In the genomic region with DNA sequence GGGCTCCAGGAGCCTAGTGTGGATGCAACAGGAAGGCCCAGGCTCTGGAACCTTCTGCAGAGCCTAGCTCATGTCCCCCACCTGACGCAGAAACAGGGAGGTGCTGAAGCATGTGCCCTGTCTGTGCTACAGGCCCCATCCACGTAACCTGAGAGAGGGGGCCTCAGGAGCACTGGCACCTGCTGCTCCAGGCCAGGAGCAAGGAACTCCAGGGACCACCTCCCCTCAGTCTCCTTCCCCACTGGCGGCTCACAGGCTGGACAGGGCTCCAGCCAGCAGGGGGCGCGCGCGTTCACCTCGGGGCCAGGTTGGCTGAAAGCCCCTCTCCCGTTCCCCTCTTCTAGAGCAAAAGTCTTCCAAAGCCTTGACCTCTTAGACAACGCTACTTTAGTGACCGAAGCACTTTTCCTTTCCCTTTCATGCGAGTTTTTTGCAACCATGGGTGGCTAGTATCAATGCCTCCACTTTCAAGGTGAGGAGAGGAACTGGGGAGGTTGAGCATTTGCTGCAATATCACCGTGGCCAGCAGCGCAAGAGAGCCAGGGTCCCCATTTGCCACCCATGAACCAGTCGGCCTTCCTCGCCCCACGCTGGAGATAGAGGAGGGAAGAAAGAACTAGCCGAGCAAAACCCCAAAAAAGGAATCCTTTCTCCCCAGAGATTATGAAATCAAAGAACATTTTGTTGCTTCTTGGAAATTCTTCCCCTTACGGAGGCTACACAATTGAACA, we compare ENCODE assay signal across 1 cellular context.
TF ChIP-seq lines count a peak whose summit lies in the region.

No MANE protein-coding gene starts in this region.

TF ChIP-seq in HepG2, 621 proteins besides CTCF, POLR2A, EP300 and RAD21 (continued from another document and continues in another):
- TF ChIP-seq ATAD3A (CRISPR knock-in tag; IDR thresholded peaks at IDR 0.05) = no peak
- TF ChIP-seq TSC22D2 (CRISPR knock-in tag; IDR thresholded peaks at IDR 0.05; ENCODE audit: borderline replicate concordance) = peak; percentile 57; the same call in 1 of the 2 replicates
- no peak for TF ChIP-seq MAFK (conservative IDR thresholded peaks at IDR 0.05 in 1 of 2, IDR thresholded peaks at IDR 0.05 in 1 of 2; ENCODE audit: low read length in 2 of 2)
- no peak for TF ChIP-seq FOXA1 (IDR thresholded peaks at IDR 0.05)
- no peak for TF ChIP-seq FOXA1 (CRISPR knock-in tag; IDR thresholded peaks at IDR 0.05)
- TF ChIP-seq BCL6 (CRISPR knock-in tag; IDR thresholded peaks at IDR 0.05) = 0 out of 2 replicates have a peak, but pooled peaks have one; percentile 35
- peak; percentile 42; the same call in 1 of the 2 replicates for TF ChIP-seq ZNF331 (CRISPR knock-in tag; IDR thresholded peaks at IDR 0.05)
- no peak for TF ChIP-seq ZNF143 (CRISPR knock-in tag; IDR thresholded peaks at IDR 0.05)
- TF ChIP-seq ZNF83 (CRISPR knock-in tag; IDR thresholded peaks at IDR 0.05; ENCODE audit: borderline replicate concordance) = no peak
- TF ChIP-seq KMT2B (CRISPR knock-in tag; IDR thresholded peaks at IDR 0.05) = peak; percentile 28; the same call in 1 of the 2 replicates
- TF ChIP-seq PPARG (CRISPR knock-in tag; conservative IDR thresholded peaks at IDR 0.05) = peak; percentile 73
- TF ChIP-seq, protein P1, sequence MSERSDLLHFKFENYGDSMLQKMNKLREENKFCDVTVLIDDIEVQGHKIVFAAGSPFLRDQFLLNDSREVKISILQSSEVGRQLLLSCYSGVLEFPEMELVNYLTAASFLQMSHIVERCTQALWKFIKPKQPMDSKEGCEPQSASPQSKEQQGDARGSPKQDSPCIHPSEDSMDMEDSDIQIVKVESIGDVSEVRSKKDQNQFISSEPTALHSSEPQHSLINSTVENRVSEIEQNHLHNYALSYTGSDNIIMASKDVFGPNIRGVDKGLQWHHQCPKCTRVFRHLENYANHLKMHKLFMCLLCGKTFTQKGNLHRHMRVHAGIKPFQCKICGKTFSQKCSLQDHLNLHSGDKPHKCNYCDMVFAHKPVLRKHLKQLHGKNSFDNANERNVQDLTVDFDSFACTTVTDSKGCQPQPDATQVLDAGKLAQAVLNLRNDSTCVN (CRISPR knock-in tag; IDR thresholded peaks at IDR 0.05; ENCODE audit: borderline replicate concordance) = peak; percentile 83; the same call in 1 of the 2 replicates
- TF ChIP-seq, protein P2, sequence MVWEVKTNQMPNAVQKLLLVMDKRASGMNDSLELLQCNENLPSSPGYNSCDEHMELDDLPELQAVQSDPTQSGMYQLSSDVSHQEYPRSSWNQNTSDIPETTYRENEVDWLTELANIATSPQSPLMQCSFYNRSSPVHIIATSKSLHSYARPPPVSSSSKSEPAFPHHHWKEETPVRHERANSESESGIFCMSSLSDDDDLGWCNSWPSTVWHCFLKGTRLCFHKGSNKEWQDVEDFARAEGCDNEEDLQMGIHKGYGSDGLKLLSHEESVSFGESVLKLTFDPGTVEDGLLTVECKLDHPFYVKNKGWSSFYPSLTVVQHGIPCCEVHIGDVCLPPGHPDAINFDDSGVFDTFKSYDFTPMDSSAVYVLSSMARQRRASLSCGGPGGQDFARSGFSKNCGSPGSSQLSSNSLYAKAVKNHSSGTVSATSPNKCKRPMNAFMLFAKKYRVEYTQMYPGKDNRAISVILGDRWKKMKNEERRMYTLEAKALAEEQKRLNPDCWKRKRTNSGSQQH (CRISPR knock-in tag; IDR thresholded peaks at IDR 0.05; ENCODE audit: low read depth) = peak; percentile 52; the same call in 1 of the 2 replicates
- peak; percentile 36; the same call in 1 of the 2 replicates for TF ChIP-seq HNF4A (CRISPR knock-in tag; IDR thresholded peaks at IDR 0.05)
- peak; percentile 19; the same call in 1 of the 2 replicates for TF ChIP-seq SPEN (CRISPR knock-in tag; IDR thresholded peaks at IDR 0.05; ENCODE audit: low read depth)
- TF ChIP-seq ZNF724P (CRISPR knock-in tag; IDR thresholded peaks at IDR 0.05; ENCODE audit: borderline replicate concordance) = peak; percentile 63; the same call in 1 of the 2 replicates
- TF ChIP-seq, protein P3, sequence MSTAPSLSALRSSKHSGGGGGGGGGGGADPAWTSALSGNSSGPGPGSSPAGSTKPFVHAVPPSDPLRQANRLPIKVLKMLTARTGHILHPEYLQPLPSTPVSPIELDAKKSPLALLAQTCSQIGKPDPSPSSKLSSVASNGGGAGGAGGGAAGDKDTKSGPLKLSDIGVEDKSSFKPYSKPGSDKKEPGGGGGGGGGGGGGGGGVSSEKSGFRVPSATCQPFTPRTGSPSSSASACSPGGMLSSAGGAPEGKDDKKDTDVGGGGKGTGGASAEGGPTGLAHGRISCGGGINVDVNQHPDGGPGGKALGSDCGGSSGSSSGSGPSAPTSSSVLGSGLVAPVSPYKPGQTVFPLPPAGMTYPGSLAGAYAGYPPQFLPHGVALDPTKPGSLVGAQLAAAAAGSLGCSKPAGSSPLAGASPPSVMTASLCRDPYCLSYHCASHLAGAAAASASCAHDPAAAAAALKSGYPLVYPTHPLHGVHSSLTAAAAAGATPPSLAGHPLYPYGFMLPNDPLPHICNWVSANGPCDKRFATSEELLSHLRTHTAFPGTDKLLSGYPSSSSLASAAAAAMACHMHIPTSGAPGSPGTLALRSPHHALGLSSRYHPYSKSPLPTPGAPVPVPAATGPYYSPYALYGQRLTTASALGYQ (CRISPR knock-in tag; IDR thresholded peaks at IDR 0.05) = no peak
- TF ChIP-seq MTF2 (CRISPR knock-in tag; IDR thresholded peaks at IDR 0.05; ENCODE audit: borderline replicate concordance) = 0 out of 2 replicates have a peak, but pooled peaks have one; percentile 22
- no peak for TF ChIP-seq SOX13 (IDR thresholded peaks at IDR 0.05)
- TF ChIP-seq SOX13 (CRISPR knock-in tag; conservative IDR thresholded peaks at IDR 0.05 in 1 of 2, IDR thresholded peaks at IDR 0.05 in 1 of 2) = peak in 1 of 2 experiments; percentile 17; a peak in 1 of 4 replicates
- TF ChIP-seq ZSCAN31 (CRISPR knock-in tag; IDR thresholded peaks at IDR 0.05; ENCODE audit: low read depth) = peak; percentile 42
- TF ChIP-seq, protein P4, sequence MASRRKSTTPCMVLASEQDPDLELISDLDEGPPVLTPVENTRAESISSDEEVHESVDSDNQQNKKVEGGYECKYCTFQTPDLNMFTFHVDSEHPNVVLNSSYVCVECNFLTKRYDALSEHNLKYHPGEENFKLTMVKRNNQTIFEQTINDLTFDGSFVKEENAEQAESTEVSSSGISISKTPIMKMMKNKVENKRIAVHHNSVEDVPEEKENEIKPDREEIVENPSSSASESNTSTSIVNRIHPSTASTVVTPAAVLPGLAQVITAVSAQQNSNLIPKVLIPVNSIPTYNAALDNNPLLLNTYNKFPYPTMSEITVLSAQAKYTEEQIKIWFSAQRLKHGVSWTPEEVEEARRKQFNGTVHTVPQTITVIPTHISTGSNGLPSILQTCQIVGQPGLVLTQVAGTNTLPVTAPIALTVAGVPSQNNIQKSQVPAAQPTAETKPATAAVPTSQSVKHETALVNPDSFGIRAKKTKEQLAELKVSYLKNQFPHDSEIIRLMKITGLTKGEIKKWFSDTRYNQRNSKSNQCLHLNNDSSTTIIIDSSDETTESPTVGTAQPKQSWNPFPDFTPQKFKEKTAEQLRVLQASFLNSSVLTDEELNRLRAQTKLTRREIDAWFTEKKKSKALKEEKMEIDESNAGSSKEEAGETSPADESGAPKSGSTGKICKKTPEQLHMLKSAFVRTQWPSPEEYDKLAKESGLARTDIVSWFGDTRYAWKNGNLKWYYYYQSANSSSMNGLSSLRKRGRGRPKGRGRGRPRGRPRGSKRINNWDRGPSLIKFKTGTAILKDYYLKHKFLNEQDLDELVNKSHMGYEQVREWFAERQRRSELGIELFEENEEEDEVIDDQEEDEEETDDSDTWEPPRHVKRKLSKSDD (CRISPR knock-in tag; IDR thresholded peaks at IDR 0.05; ENCODE audit: low read depth) = 0 out of 2 replicates have a peak, but pooled peaks have one; percentile 24
- TF ChIP-seq KLF11 (CRISPR knock-in tag; IDR thresholded peaks at IDR 0.05) = no peak
- TF ChIP-seq MAF1 (CRISPR knock-in tag; IDR thresholded peaks at IDR 0.05; ENCODE audit: borderline replicate concordance) = 0 out of 2 replicates have a peak, but pooled peaks have one; percentile 52
- TF ChIP-seq ZNF891 (CRISPR knock-in tag; IDR thresholded peaks at IDR 0.05) = no peak; the same call in 1 of the 2 replicates
- TF ChIP-seq EZH2 (conservative IDR thresholded peaks at IDR 0.05; ENCODE audit: low read depth, low read length) = no peak
- TF ChIP-seq KDM3A (CRISPR knock-in tag; IDR thresholded peaks at IDR 0.05; ENCODE audit: low read depth) = peak; percentile 76; the same call in 1 of the 2 replicates
- peak; percentile 31; the same call in 1 of the 2 replicates for TF ChIP-seq FOXA3 (CRISPR knock-in tag; IDR thresholded peaks at IDR 0.05)
- TF ChIP-seq EHMT2 (IDR thresholded peaks at IDR 0.05; ENCODE audit: borderline replicate concordance, low read depth, low read length) = no peak
- TF ChIP-seq FOSL2 (CRISPR knock-in tag; IDR thresholded peaks at IDR 0.05) = peak; percentile 61; the same call in 1 of the 2 replicates
- 0 out of 2 replicates have a peak, but pooled peaks have one; percentile 39 for TF ChIP-seq ZNF451 (CRISPR knock-in tag; IDR thresholded peaks at IDR 0.05)
- TF ChIP-seq, protein P5, sequence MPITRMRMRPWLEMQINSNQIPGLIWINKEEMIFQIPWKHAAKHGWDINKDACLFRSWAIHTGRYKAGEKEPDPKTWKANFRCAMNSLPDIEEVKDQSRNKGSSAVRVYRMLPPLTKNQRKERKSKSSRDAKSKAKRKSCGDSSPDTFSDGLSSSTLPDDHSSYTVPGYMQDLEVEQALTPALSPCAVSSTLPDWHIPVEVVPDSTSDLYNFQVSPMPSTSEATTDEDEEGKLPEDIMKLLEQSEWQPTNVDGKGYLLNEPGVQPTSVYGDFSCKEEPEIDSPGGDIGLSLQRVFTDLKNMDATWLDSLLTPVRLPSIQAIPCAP (CRISPR knock-in tag; IDR thresholded peaks at IDR 0.05; ENCODE audit: low read depth) = no peak
- TF ChIP-seq ZNF816 (CRISPR knock-in tag; IDR thresholded peaks at IDR 0.05; ENCODE audit: borderline replicate concordance) = no peak
- TF ChIP-seq HOXD1 (CRISPR knock-in tag; IDR thresholded peaks at IDR 0.05) = 0 out of 2 replicates have a peak, but pooled peaks have one; percentile 33
- TF ChIP-seq, protein P6, sequence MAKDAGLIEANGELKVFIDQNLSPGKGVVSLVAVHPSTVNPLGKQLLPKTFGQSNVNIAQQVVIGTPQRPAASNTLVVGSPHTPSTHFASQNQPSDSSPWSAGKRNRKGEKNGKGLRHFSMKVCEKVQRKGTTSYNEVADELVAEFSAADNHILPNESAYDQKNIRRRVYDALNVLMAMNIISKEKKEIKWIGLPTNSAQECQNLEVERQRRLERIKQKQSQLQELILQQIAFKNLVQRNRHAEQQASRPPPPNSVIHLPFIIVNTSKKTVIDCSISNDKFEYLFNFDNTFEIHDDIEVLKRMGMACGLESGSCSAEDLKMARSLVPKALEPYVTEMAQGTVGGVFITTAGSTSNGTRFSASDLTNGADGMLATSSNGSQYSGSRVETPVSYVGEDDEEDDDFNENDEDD (CRISPR knock-in tag; IDR thresholded peaks at IDR 0.05; ENCODE audit: borderline replicate concordance) = peak; percentile 22; the same call in 1 of the 2 replicates
- TF ChIP-seq SMYD3 (CRISPR knock-in tag; IDR thresholded peaks at IDR 0.05) = no peak
- TF ChIP-seq, protein P7, sequence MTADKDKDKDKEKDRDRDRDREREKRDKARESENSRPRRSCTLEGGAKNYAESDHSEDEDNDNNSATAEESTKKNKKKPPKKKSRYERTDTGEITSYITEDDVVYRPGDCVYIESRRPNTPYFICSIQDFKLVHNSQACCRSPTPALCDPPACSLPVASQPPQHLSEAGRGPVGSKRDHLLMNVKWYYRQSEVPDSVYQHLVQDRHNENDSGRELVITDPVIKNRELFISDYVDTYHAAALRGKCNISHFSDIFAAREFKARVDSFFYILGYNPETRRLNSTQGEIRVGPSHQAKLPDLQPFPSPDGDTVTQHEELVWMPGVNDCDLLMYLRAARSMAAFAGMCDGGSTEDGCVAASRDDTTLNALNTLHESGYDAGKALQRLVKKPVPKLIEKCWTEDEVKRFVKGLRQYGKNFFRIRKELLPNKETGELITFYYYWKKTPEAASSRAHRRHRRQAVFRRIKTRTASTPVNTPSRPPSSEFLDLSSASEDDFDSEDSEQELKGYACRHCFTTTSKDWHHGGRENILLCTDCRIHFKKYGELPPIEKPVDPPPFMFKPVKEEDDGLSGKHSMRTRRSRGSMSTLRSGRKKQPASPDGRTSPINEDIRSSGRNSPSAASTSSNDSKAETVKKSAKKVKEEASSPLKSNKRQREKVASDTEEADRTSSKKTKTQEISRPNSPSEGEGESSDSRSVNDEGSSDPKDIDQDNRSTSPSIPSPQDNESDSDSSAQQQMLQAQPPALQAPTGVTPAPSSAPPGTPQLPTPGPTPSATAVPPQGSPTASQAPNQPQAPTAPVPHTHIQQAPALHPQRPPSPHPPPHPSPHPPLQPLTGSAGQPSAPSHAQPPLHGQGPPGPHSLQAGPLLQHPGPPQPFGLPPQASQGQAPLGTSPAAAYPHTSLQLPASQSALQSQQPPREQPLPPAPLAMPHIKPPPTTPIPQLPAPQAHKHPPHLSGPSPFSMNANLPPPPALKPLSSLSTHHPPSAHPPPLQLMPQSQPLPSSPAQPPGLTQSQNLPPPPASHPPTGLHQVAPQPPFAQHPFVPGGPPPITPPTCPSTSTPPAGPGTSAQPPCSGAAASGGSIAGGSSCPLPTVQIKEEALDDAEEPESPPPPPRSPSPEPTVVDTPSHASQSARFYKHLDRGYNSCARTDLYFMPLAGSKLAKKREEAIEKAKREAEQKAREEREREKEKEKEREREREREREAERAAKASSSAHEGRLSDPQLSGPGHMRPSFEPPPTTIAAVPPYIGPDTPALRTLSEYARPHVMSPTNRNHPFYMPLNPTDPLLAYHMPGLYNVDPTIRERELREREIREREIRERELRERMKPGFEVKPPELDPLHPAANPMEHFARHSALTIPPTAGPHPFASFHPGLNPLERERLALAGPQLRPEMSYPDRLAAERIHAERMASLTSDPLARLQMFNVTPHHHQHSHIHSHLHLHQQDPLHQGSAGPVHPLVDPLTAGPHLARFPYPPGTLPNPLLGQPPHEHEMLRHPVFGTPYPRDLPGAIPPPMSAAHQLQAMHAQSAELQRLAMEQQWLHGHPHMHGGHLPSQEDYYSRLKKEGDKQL (CRISPR knock-in tag; IDR thresholded peaks at IDR 0.05; ENCODE audit: low read depth) = no peak
- TF ChIP-seq ZNF768 (CRISPR knock-in tag; IDR thresholded peaks at IDR 0.05) = peak; percentile 63
- 0 out of 2 replicates have a peak, but pooled peaks have one; percentile 61 for TF ChIP-seq ZNF572 (CRISPR knock-in tag; IDR thresholded peaks at IDR 0.05)
